In genomic region chr3:111616417-111617105, GRCh38 we compare ENCODE assay signal across 9 cellular contexts. TPM values are rescaled to one million over a fixed set of nuclear protein-coding genes. Genes with fewer than 3 reads are reported as not detected.
A peak's percentile ranks its signal among the peaks of the same experiment; 100 is the strongest.
DNase-seq lines count a peak whose midpoint lies in the region; ATAC-seq, FAIRE-seq and TF ChIP-seq lines count a peak whose summit lies in the region.
"Had no signal": no experiment of that assay in that cellular context is flagged by ENCODE, and none has a peak within 500 bp of the region (broad histone marks: within the 10 kb centered on the region; RNA-seq: fewer than 3 reads in every experiment).

No MANE protein-coding gene starts in this region.

- intact Hi-C loops in esophagus muscularis mucosa (cut with DNase I) = no loop called here

- peak; percentile 40 for TF ChIP-seq CTCF in cardiac fibroblast (IDR thresholded peaks at IDR 0.05; ENCODE audit: low read depth, low read length)
- no peak for TF ChIP-seq CTCF in esophagus muscularis mucosa (IDR thresholded peaks at IDR 0.05)

- DNase-seq in T-helper 17 cell (peak in 2 of 3 donors; percentile 22 to 41), cardiac fibroblast (ENCODE audit: low read depth in 2 of 2) (peak in 1 of 2 donors; percentile 57), KG1 (lab: John Stamatoyannopoulos, UW) (no peak), esophagus muscularis mucosa (ENCODE audit: extremely low spot score) (no peak), RCC 7860 (ENCODE audit: low spot score) (no peak)
- DNase-seq in stimulated activated CD8-positive, alpha-beta memory T cell treated with anti-CD3 and anti-CD28 coated beads, Interleukin-4, amount 100 ng/mL, for 4 hours (ENCODE audit: low read depth in 2 of 2, low spot score in 1 of 2) = peak; percentile 32 to 60

- peak overlapping the region; percentile 72 for H3K4me3 Mint-ChIP-seq in T-helper 17 cell

- no peak for FAIRE-seq in RCC 7860 (lab: Jason Lieb, UNC)

- H3K27ac ChIP-seq in esophagus muscularis mucosa (replicated peaks in 1 of 4) = no peak overlapping the region
- H3K27ac ChIP-seq: VCaP had no signal

- H3K4me1 Mint-ChIP-seq in T-helper 17 cell = peaks cover 39% of the 10 kb centered on the region

- no peak for TF ChIP-seq EP300 in esophagus muscularis mucosa (IDR thresholded peaks at IDR 0.05)

- H3K4me3 ChIP-seq in cardiac fibroblast (replicated peaks in 1 of 2; ENCODE audit: low read depth in 2 of 2, low read length in 2 of 2) (no peak overlapping the region), esophagus muscularis mucosa (no peak overlapping the region)

- H3K27me3 Mint-ChIP-seq in T-helper 17 cell = no peaks in the 10 kb centered on the region

- no peaks in the 10 kb centered on the region for H3K36me3 ChIP-seq in esophagus muscularis mucosa

- no peak for TF ChIP-seq POLR2A in esophagus muscularis mucosa (IDR thresholded peaks at IDR 0.05; ENCODE audit: low read depth)

- ATAC-seq in GM18858 (IDR thresholded peaks at IDR 0.05; ENCODE audit: unreplicated experiment) = peak; percentile 72
- peak; percentile 75 for ATAC-seq in HG02938 (IDR thresholded peaks at IDR 0.05; ENCODE audit: unreplicated experiment)
- peak; percentile 92 for ATAC-seq in T-helper 17 cell

- H3K27me3 ChIP-seq in esophagus muscularis mucosa = no peaks in the 10 kb centered on the region

- H3K27ac Mint-ChIP-seq in T-helper 17 cell = peak overlapping the region; percentile 96

- no peaks in the 10 kb centered on the region for H3K4me1 ChIP-seq in esophagus muscularis mucosa

- H3K9me3 ChIP-seq in T-helper 17 cell (ENCODE audit: control insufficient read depth, low read length, poor library complexity, severe bottlenecking) = no peaks in the 10 kb centered on the region
- no peaks in the 10 kb centered on the region for H3K9me3 ChIP-seq in esophagus muscularis mucosa

- WGBS in esophagus muscularis mucosa = 71% methylated on average over 2 of the region's 6 CpGs

- peaks cover 12% of the 10 kb centered on the region for H3K36me3 Mint-ChIP-seq in T-helper 17 cell (ENCODE audit: low read depth)

RNA-seq across cellular contexts. Expression of gene ZBED2, which starts 21.4 kb away (rescaled TPM):
- total RNA-seq in T-helper 17 cell (under 1 TPM; 0.12 to 0.13 TPM), esophagus muscularis mucosa (under 1 TPM in 1 of 4 donors, not detected in 3; 0.13 TPM)

RNA-seq across cellular contexts. Expression of gene PLCXD2, which starts 57.9 kb away (rescaled TPM):
- total RNA-seq in T-helper 17 cell (10 to 100 TPM; 11.0 to 19.5 TPM), esophagus muscularis mucosa (1 to 10 TPM in 1 of 4 donors, under 1 TPM in 3; 0.33 to 1.0 (median 0.52) TPM)

Comparison
In these comparisons a context has a peak if more than half of its experiments do, and no peak if none do; other contexts are left out.
1. DNase-seq: peak in T-helper 17 cell (2 of 3) and stimulated activated CD8-positive, alpha-beta memory T cell treated with anti-CD3 and anti-CD28 coated beads, Interleukin-4, amount 100 ng/mL, for 4 hours (2 of 2); none in KG1 (single experiment), esophagus muscularis mucosa (single experiment) and RCC 7860 (single experiment).
2. RNA of gene PLCXD2, which starts 57.9 kb away (total RNA-seq): 11.0 to 19.5 TPM in T-helper 17 cell; 0.33 to 1.0 TPM in esophagus muscularis mucosa; every median in the first group is over 4 times any median in the second.
3. Peak in every context shown above with its lines, with median percentiles within 50 percentile points of each other: ATAC-seq.